ENCODE assay signal across 17 cellular contexts in the genomic region with DNA sequence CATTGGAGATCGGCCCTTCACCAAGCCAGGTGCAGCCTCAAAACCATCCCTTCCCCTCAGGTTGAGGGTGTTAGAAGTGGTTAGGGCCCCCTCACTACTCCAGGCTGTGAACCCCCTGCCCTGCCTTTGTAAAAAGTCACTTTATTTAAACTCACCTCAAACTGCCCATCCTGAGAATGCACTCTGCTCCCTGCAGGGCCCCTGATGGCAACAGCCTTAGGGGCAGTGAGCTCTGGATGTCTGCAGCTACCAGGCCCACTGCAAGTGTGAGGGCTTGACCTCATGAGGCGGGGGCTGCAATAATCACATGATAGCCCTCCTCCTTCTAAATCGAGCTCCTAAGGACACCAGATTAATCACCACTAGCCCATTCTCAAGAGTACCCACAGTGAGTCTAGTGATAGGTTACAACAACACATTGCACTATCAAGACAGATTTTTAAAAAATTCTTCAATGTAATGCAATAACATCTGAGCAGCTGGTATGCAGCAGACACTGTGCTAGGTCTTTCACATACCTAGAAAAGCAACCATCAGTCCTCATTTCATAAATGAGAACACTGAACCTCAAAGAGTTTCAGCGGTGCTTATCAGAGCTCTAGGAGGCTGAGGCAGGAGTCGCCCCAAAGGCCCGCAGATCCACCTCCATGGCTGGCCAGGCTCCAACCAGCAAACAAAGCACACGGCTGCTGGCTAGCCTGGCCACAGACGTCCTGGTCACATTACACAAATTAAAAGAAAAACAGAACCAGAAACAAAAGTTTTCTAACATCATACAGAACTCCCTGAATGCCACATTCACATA. TPM values are rescaled to one million over a fixed set of nuclear protein-coding genes. Genes with fewer than 3 reads are reported as not detected.
DNase-seq lines count a peak whose midpoint lies in the region; ATAC-seq and TF ChIP-seq lines count a peak whose summit lies in the region.
"Had no signal": no experiment of that assay in that cellular context is flagged by ENCODE, and none has a peak within 500 bp of the region (broad histone marks: within the 10 kb centered on the region; RNA-seq: fewer than 3 reads in every experiment).

No MANE protein-coding gene starts in this region.

- H3K4me3 ChIP-seq in fibroblast of pulmonary artery (replicated peaks; ENCODE audit: low read depth, low read length) (no peak overlapping the region), stomach (no peak overlapping the region)
- H3K4me3 ChIP-seq: gastroesophageal sphincter, testis had no signal

- H3K36me3 ChIP-seq in stomach, result no peaks in the 10 kb centered on the region
- H3K36me3 ChIP-seq: gastroesophageal sphincter had no signal

- no peak for TF ChIP-seq EP300 in stomach (IDR thresholded peaks at IDR 0.05)

- ATAC-seq in SK-N-SH treated with all-trans-retinoic acid at 6 μM for 48 hours (peak; percentile 56), HG03520 (IDR thresholded peaks at IDR 0.05; ENCODE audit: unreplicated experiment) (no peak)
- ATAC-seq: gastroesophageal sphincter, sciatic nerve had no signal

- no peaks in the 10 kb centered on the region for H3K9me3 ChIP-seq in stomach
- H3K9me3 ChIP-seq: gastroesophageal sphincter, testis had no signal

- peak; percentile 33 for DNase-seq in NCI-H1092 treated with DMSO at 0.1 percent for 48 hours (lab: John Stamatoyannopoulos, UW)
- no peak for DNase-seq in NCI-H1092 (lab: John Stamatoyannopoulos, UW)
- DNase-seq in fibroblast of pulmonary artery (ENCODE audit: low read depth), result peak; percentile 14
- DNase-seq in stomach, result peak; percentile 85
- no peak for DNase-seq in cerebellar cortex (ENCODE audit: low spot score)
- DNase-seq in anterior cingulate cortex (lab: John Stamatoyannopoulos, UW), result no peak
- DNase-seq: 8988T; activated CD4-positive, alpha-beta T cell treated with anti-CD3 and anti-CD28 coated beads for 4 hours; CD4-positive, alpha-beta memory T cell; H7; SHP77 treated with DMSO at 0.1 percent for 48 hours; T1000; testis had no signal

- peak overlapping the region in 1 of 5 donors; percentile 16 for H3K27ac ChIP-seq in stomach
- H3K27ac ChIP-seq: gastroesophageal sphincter, testis had no signal

- WGBS in stomach, 5 donors, result 40 to 53% (median 44%) methylated on average over 8 of the region's 8 CpGs

- peaks cover 16 to 59% (median 32%) of the 10 kb centered on the region in 4 donors for H3K4me1 ChIP-seq in stomach

- TF ChIP-seq CTCF in fibroblast of pulmonary artery (IDR thresholded peaks at IDR 0.05; ENCODE audit: low read length, missing control alignments) (no peak), stomach (IDR thresholded peaks at IDR 0.05) (no peak)

- intact Hi-C loops in stomach (cut with DNase I; ENCODE audit: low total_unique reads), result no loop called here

- no peaks in the 10 kb centered on the region for H3K27me3 ChIP-seq in stomach
- H3K27me3 ChIP-seq: gastroesophageal sphincter, testis had no signal

- no peak for TF ChIP-seq POLR2A in stomach (IDR thresholded peaks at IDR 0.05)

TF ChIP-seq in SK-N-SH treated with all-trans-retinoic acid at 6 μM for 48 hours, 23 proteins besides CTCF, POLR2A, EP300 and RAD21:
- TF ChIP-seq, protein P1, sequence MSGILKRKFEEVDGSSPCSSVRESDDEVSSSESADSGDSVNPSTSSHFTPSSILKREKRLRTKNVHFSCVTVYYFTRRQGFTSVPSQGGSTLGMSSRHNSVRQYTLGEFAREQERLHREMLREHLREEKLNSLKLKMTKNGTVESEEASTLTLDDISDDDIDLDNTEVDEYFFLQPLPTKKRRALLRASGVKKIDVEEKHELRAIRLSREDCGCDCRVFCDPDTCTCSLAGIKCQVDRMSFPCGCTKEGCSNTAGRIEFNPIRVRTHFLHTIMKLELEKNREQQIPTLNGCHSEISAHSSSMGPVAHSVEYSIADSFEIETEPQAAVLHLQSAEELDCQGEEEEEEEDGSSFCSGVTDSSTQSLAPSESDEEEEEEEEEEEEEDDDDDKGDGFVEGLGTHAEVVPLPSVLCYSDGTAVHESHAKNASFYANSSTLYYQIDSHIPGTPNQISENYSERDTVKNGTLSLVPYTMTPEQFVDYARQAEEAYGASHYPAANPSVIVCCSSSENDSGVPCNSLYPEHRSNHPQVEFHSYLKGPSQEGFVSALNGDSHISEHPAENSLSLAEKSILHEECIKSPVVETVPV (CRISPR knock-in tag; IDR thresholded peaks at IDR 0.05), result no peak
- TF ChIP-seq, protein P2, sequence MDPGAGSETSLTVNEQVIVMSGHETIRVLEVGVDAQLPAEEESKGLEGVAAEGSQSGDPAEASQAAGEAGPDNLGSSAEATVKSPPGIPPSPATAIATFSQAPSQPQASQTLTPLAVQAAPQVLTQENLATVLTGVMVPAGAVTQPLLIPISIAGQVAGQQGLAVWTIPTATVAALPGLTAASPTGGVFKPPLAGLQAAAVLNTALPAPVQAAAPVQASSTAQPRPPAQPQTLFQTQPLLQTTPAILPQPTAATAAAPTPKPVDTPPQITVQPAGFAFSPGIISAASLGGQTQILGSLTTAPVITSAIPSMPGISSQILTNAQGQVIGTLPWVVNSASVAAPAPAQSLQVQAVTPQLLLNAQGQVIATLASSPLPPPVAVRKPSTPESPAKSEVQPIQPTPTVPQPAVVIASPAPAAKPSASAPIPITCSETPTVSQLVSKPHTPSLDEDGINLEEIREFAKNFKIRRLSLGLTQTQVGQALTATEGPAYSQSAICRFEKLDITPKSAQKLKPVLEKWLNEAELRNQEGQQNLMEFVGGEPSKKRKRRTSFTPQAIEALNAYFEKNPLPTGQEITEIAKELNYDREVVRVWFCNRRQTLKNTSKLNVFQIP (CRISPR knock-in tag; IDR thresholded peaks at IDR 0.05; ENCODE audit: borderline replicate concordance, low read depth), result no peak
- TF ChIP-seq RARB (CRISPR knock-in tag; IDR thresholded peaks at IDR 0.05) (no peak), ZNF70 (CRISPR knock-in tag; IDR thresholded peaks at IDR 0.05) (no peak), ZNF565 (CRISPR knock-in tag; conservative IDR thresholded peaks at IDR 0.05; ENCODE audit: low read depth) (no peak), ZFP3 (CRISPR knock-in tag; IDR thresholded peaks at IDR 0.05) (no peak), GLIS3 (CRISPR knock-in tag; IDR thresholded peaks at IDR 0.05) (no peak), ARNTL (CRISPR knock-in tag; IDR thresholded peaks at IDR 0.05; ENCODE audit: borderline replicate concordance, low read depth) (no peak)
TF ChIP-seq in SK-N-SH treated with all-trans-retinoic acid at 6 μM for 48 hours: peak in this region for 0.

RNA-seq across cellular contexts. Expression of a gene that starts 26.0 kb away (rescaled TPM):
- 10 to 100 TPM; 12.5 to 95.1 (median 29.0) TPM for total RNA-seq in stomach
- 10 to 100 TPM in 1 of 3 donors, 1 to 10 TPM in 2; 2.3 to 23.2 (median 5.9) TPM for polyA plus RNA-seq in stomach

Comparison
In these comparisons a context has a peak if more than half of its experiments do, and no peak if none do; other contexts are left out.
1. DNase-seq: peak in NCI-H1092 treated with DMSO at 0.1 percent for 48 hours (single experiment), fibroblast of pulmonary artery (single experiment) and stomach (single experiment); none in NCI-H1092 (single experiment), cerebellar cortex (single experiment) and anterior cingulate cortex (0 of 58).